In genomic region chr2:231541605-231542509, GRCh38 we compare ENCODE assay signal across 12 cellular contexts. TPM values are rescaled to one million over a fixed set of nuclear protein-coding genes. Genes with fewer than 3 reads are reported as not detected.
DNase-seq lines count a peak whose midpoint lies in the region; ATAC-seq, FAIRE-seq and TF ChIP-seq lines count a peak whose summit lies in the region.
"Had no signal": no experiment of that assay in that cellular context is flagged by ENCODE, and none has a peak within 500 bp of the region (broad histone marks: within the 10 kb centered on the region; RNA-seq: fewer than 3 reads in every experiment).

No MANE protein-coding gene starts in this region.

- no peaks in the 10 kb centered on the region for H4K20me1 ChIP-seq in HCT116 (ENCODE audit: insufficient read depth)
- H4K20me1 ChIP-seq in keratinocyte (ENCODE audit: control insufficient read depth, extremely low read depth, insufficient read depth, low read length) = no peaks in the 10 kb centered on the region

- H3K4me2 ChIP-seq in HCT116 (ENCODE audit: low read length) (no peak overlapping the region), keratinocyte (ENCODE audit: control insufficient read depth, extremely low read depth, insufficient read depth, low read depth, low read length) (no peak overlapping the region)

- H3K79me2 ChIP-seq in HCT116 (ENCODE audit: insufficient read depth, low read length) (no peaks in the 10 kb centered on the region), keratinocyte (ENCODE audit: control insufficient read depth, insufficient read depth, low read length) (no peaks in the 10 kb centered on the region)

- H3K9me3 ChIP-seq in HCT116 (ENCODE audit: control insufficient read depth in 1 of 2, insufficient read depth in 1 of 2, low read depth in 1 of 2, low read length in 2 of 2) = peaks cover 0 to 7% of the 10 kb centered on the region in 2 experiments; a peak in 1 of 4 replicates
- H3K9me3 ChIP-seq in keratinocyte (ENCODE audit: control insufficient read depth, low read depth, low read length) = peaks cover 2% of the 10 kb centered on the region
- H3K9me3 ChIP-seq in Caco-2 = no peaks in the 10 kb centered on the region

- no peak overlapping the region for H3K27ac Mint-ChIP-seq in Caco-2 (ENCODE audit: unreplicated experiment)

- H3K9me2 ChIP-seq in HCT116 (ENCODE audit: insufficient read depth) = no peaks in the 10 kb centered on the region

- H3K4me3 Mint-ChIP-seq in Caco-2 (ENCODE audit: unreplicated experiment) = no peak overlapping the region

- POLR2A ChIA-PET in HCT116 (lab: Charles Lee) (no interaction called here), Caco-2 (lab: Charles Lee) (no interaction called here)

- H3K4me1 Mint-ChIP-seq in Caco-2 (ENCODE audit: low read depth, unreplicated experiment) = peaks cover 7% of the 10 kb centered on the region

- H3K27me3 Mint-ChIP-seq in Caco-2 (ENCODE audit: insufficient read depth, unreplicated experiment) = no peaks in the 10 kb centered on the region

- H3K4me3 ChIP-seq in HCT116 (replicated peaks in 1 of 2; ENCODE audit: low read depth in 1 of 2, low read length in 2 of 2) (no peak overlapping the region), astrocyte of the spinal cord (ENCODE audit: low read depth, low read length) (no peak overlapping the region), keratinocyte (ENCODE audit: control insufficient read depth in 2 of 3, extremely low read depth in 1 of 3, insufficient read depth in 2 of 3, low read depth in 1 of 3, low read length in 3 of 3) (no peak overlapping the region), Caco-2 (ENCODE audit: low read depth, low read length) (no peak overlapping the region)
- H3K4me3 ChIP-seq: tibial nerve had no signal

- TF ChIP-seq POLR2A in HCT116 (IDR thresholded peaks at IDR 0.05; ENCODE audit: borderline replicate concordance, extremely low read depth, insufficient read depth, insufficient read length) = no peak

- H3K9me1 ChIP-seq in keratinocyte (ENCODE audit: control insufficient read depth, extremely low read depth, insufficient read depth, low read length) = no peaks in the 10 kb centered on the region

- no peak for FAIRE-seq in keratinocyte (lab: Jason Lieb, UNC)
- FAIRE-seq: astrocyte, GM12892 had no signal

- ATAC-seq in HCT116 (peak; percentile 80), GM21360 (IDR thresholded peaks at IDR 0.05; ENCODE audit: unreplicated experiment) (no peak)

- BruUV-seq in HCT116 (replicated peaks; lab: Mats Ljungman, UMichigan) (no TSS peak), Caco-2 (replicated peaks; lab: Mats Ljungman, UMichigan) (no TSS peak)

- H3K9ac ChIP-seq in HCT116 (ENCODE audit: low read length) (no peak overlapping the region), keratinocyte (ENCODE audit: control insufficient read depth, extremely low read depth, insufficient read depth, low read length) (no peak overlapping the region)

- H3K4me1 ChIP-seq in HCT116 (ENCODE audit: control insufficient read depth in 1 of 2, insufficient read depth in 2 of 2, low read length in 2 of 2) (no peaks in the 10 kb centered on the region), keratinocyte (ENCODE audit: control insufficient read depth, extremely low read depth, insufficient read depth, low read length) (no peaks in the 10 kb centered on the region), Caco-2 (peaks cover 22% of the 10 kb centered on the region)

- CTCF ChIA-PET in HCT116 (lab: Charles Lee) = no interaction called here
- CTCF ChIA-PET in Caco-2 (lab: Charles Lee) = interaction anchor here (0.5 kb wide), 1 partner anchor 260 kb away, joined by 4 read pairs; no protein-coding TSS in a partner anchor

- DNase-seq in COLO829 (ENCODE audit: low spot score) (peak; percentile 55), HCT116 (ENCODE audit: low read depth, low spot score) (no peak), astrocyte of the spinal cord (ENCODE audit: low read depth, low spot score) (no peak), keratinocyte (ENCODE audit: low read depth, low spot score) (no peak), SKM-1 (lab: John Stamatoyannopoulos, UW; ENCODE audit: unreplicated experiment) (no peak), NCI-H524 treated with DMSO at 0.1 percent for 48 hours (lab: John Stamatoyannopoulos, UW) (no peak), Caco-2 (no peak)

- no peak for TF ChIP-seq RAD21 in HCT116 (IDR thresholded peaks at IDR 0.05; ENCODE audit: low read depth)

- dilution Hi-C loops in keratinocyte (cut with MboI; ENCODE audit: extremely low pct_ligation_motif_present, low sequenced_read_pairs) = no loop called here

- RAD21 ChIA-PET in HCT116 (lab: Charles Lee; ENCODE audit: low non-redundant PET in 1 of 2, low total read pairs in 2 of 2, uncharacterized antibody in 2 of 2, unreplicated experiment in 2 of 2) = no interaction called here

- H2AFZ ChIP-seq in HCT116 (ENCODE audit: low read depth, low read length, poor library complexity, severe bottlenecking) (no peak overlapping the region), keratinocyte (ENCODE audit: control insufficient read depth, low read length) (no peak overlapping the region)

- in situ Hi-C loops in astrocyte of the spinal cord (cut with HindIII; ENCODE audit: low sequenced_read_pairs) = no loop called here

- H3K36me3 Mint-ChIP-seq in Caco-2 (ENCODE audit: insufficient read depth, unreplicated experiment) = no peaks in the 10 kb centered on the region

- TF ChIP-seq CTCF in HCT116 (IDR thresholded peaks at IDR 0.05 in 2 of 3, conservative IDR thresholded peaks at IDR 0.05 in 1 of 3; ENCODE audit: borderline replicate concordance in 1 of 3, insufficient read depth in 1 of 3, low read depth in 2 of 3, low read length in 2 of 3) (peak in 2 of 3 experiments; percentile 48 to 53; a peak in 4 of 6 replicates), astrocyte of the spinal cord (IDR thresholded peaks at IDR 0.05; ENCODE audit: low read depth, low read length) (peak; percentile 12), keratinocyte (optimal IDR thresholded peaks at IDR 0.05 in 1 of 3, IDR thresholded peaks at IDR 0.05 in 1 of 3, conservative IDR thresholded peaks at IDR 0.05 in 1 of 3; ENCODE audit: extremely low read depth in 1 of 3, insufficient read depth in 2 of 3, low read length in 3 of 3) (peak; percentile 8 to 31 (median 14)), Caco-2 (IDR thresholded peaks at IDR 0.05; ENCODE audit: insufficient read depth in 1 of 2, low read depth in 1 of 2, low read length in 1 of 2, severe bottlenecking in 1 of 2, unreplicated experiment in 1 of 2) (no peak)

- H3K36me3 ChIP-seq in HCT116 (ENCODE audit: control insufficient read depth in 1 of 2, insufficient read depth in 2 of 2, low read length in 2 of 2) (no peaks in the 10 kb centered on the region), keratinocyte (ENCODE audit: control insufficient read depth in 2 of 2, extremely low read depth in 1 of 2, insufficient read depth in 2 of 2, low read length in 2 of 2) (no peaks in the 10 kb centered on the region), Caco-2 (ENCODE audit: control insufficient read depth, insufficient read depth, low read length) (no peaks in the 10 kb centered on the region)
- H3K36me3 ChIP-seq: tibial nerve had no signal

- intact Hi-C loops in HCT116 (cut with micrococcal nuclease) = no loop called here
- intact Hi-C loops in Caco-2 (cut with micrococcal nuclease; ENCODE audit: unreplicated experiment) = no loop called here

- peaks cover 10% of the 10 kb centered on the region for H3K9me3 Mint-ChIP-seq in Caco-2 (ENCODE audit: unreplicated experiment)

- no peak overlapping the region for H3K27ac ChIP-seq in HCT116 (ENCODE audit: low read depth, low read length)
- H3K27ac ChIP-seq in keratinocyte (ENCODE audit: control insufficient read depth, insufficient read depth, low read length) = no peak overlapping the region
- H3K27ac ChIP-seq: tibial nerve, VCaP had no signal

- H3K27me3 ChIP-seq in HCT116 (ENCODE audit: insufficient read depth, low read length) = no peaks in the 10 kb centered on the region
- H3K27me3 ChIP-seq in keratinocyte (ENCODE audit: control insufficient read depth, extremely low read depth, insufficient read depth, low read length) = peaks cover 14% of the 10 kb centered on the region
- H3K27me3 ChIP-seq in Caco-2 (replicated peaks; ENCODE audit: control insufficient read depth, insufficient read depth, low read length) = no peaks in the 10 kb centered on the region

TF ChIP-seq in HCT116, 20 proteins besides CTCF, POLR2A, EP300 and RAD21 (continues in another document):
- TF ChIP-seq ZBTB33 (IDR thresholded peaks at IDR 0.05; ENCODE audit: extremely low read depth, insufficient replicate concordance, low read length) = no peak

RNA-seq across cellular contexts. Expression of gene NMUR1, which starts 11.6 kb away (rescaled TPM):
- total RNA-seq in HCT116 (2021; ENCODE audit: unreplicated experiment) (not detected), Caco-2 (2022) (not detected in 2 replicates)
- 0.04 TPM in 1 of 2 replicates, not detected in the other for polyA plus RNA-seq in HCT116 (2012)
- not detected in 3 replicates for polyA plus RNA-seq in keratinocyte
- not detected for polyA plus RNA-seq in keratinocyte (2011; ENCODE audit: low read depth)
- not detected in 2 replicates for polyA plus RNA-seq in keratinocyte (2011; cell fraction: cytosol; rRNA removed)
- not detected in 2 replicates for polyA plus RNA-seq in keratinocyte (2011; cell fraction: nucleus; rRNA removed)
- polyA plus RNA-seq in keratinocyte (2012; ENCODE audit: low replicate concordance) = not detected in 2 replicates
- not detected in 3 replicates for polyA minus RNA-seq in keratinocyte
- not detected for polyA minus RNA-seq in keratinocyte (2011; cell fraction: cytosol; rRNA and poly(A)+ RNA removed)
- not detected in 2 replicates for polyA minus RNA-seq in keratinocyte (2011; cell fraction: nucleus; rRNA and poly(A)+ RNA removed)
- total RNA-seq: astrocyte had no signal

RNA-seq across cellular contexts. Expression of gene TEX44, which starts 50.8 kb away (rescaled TPM):
- total RNA-seq in HCT116 (2021; ENCODE audit: unreplicated experiment) (not detected), Caco-2 (2022) (not detected in 2 replicates)
- not detected in 2 replicates for polyA plus RNA-seq in HCT116 (2012)
- polyA plus RNA-seq in keratinocyte = not detected in 3 replicates
- polyA plus RNA-seq in keratinocyte (2011; ENCODE audit: low read depth) = not detected
- not detected in 2 replicates for polyA plus RNA-seq in keratinocyte (2011; cell fraction: cytosol; rRNA removed)
- not detected in 2 replicates for polyA plus RNA-seq in keratinocyte (2011; cell fraction: nucleus; rRNA removed)
- polyA plus RNA-seq in keratinocyte (2012; ENCODE audit: low replicate concordance) = not detected in 2 replicates
- not detected in 3 replicates for polyA minus RNA-seq in keratinocyte
- not detected for polyA minus RNA-seq in keratinocyte (2011; cell fraction: cytosol; rRNA and poly(A)+ RNA removed)
- polyA minus RNA-seq in keratinocyte (2011; cell fraction: nucleus; rRNA and poly(A)+ RNA removed) = not detected in 2 replicates
- total RNA-seq: astrocyte, tibial nerve had no signal

Comparison
In these comparisons a context has a peak if more than half of its experiments do, and no peak if none do; other contexts are left out.
1. CTCF ChIP-seq: peak in HCT116 (2 of 3), astrocyte of the spinal cord (single experiment) and keratinocyte (3 of 3); none in Caco-2 (0 of 2).